19 cellular contexts compared by ENCODE assay signal in the genomic region with DNA sequence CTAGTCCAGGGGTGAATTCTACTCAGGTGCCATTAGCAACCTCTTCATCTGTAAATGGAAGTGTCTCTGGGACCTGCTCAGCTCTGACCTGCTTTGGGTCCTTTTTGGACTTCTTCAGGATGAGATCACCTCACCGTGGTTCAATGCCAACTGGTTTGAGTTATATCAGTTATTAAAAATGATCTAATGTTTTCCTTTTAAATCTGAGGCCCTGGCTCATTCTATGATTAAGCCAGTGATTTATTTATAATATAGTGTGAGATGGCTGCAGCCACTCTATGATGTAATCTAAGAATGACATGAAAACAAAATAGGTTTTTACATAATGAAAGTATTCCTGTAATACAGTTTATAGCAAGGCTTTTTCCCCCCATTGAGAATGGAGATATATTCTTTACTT.
DNase-seq lines count a peak whose midpoint lies in the region; ATAC-seq and TF ChIP-seq lines count a peak whose summit lies in the region.
"Had no signal": no experiment of that assay in that cellular context is flagged by ENCODE, and none has a peak within 500 bp of the region (broad histone marks: within the 10 kb centered on the region; RNA-seq: fewer than 3 reads in every experiment).

No MANE protein-coding gene starts in this region.

- peak; percentile 31 for DNase-seq in AG08395 (ENCODE audit: low spot score)
- DNase-seq in NCI-H226: peak; percentile 3
- DNase-seq in esophagus squamous epithelium (lab: John Stamatoyannopoulos, UW): no peak
- DNase-seq in psoas muscle: no peak
- DNase-seq in medulla oblongata (ENCODE audit: extremely low spot score): no peak
- no peak for DNase-seq in mucosa of gallbladder (ENCODE audit: low spot score)
- DNase-seq in stimulated activated CD4-positive, alpha-beta T cell treated with anti-CD3 and anti-CD28 coated beads, Interleukin-15, amount 100 ng/mL, for 24 hours: no peak
- DNase-seq: activated CD4-positive, alpha-beta memory T cell treated with anti-CD3 and anti-CD28 coated beads for 36 hours; amniotic stem cell; lower lobe of right lung; NCI-H2029 treated with DMSO at 0.1 percent for 48 hours; nephron progenitor cell; Peyer's patch; stimulated activated CD8-positive, alpha-beta memory T cell treated with anti-CD3 and anti-CD28 coated beads, Interleukin-4, amount 100 ng/mL, for 48 hours; T-cell; trophoblast cell had no signal

- 24 to 26% methylated on average over 1 of the region's 1 CpG for WGBS in esophagus squamous epithelium, 2 donors
- 20 to 40% (median 40%) methylated on average over 1 of the region's 1 CpG for WGBS in psoas muscle, 3 donors

- H3K27me3 ChIP-seq in esophagus squamous epithelium (no peaks in the 10 kb centered on the region), psoas muscle (ENCODE audit: insufficient read depth in 3 of 3, low read length in 2 of 3) (no peaks in the 10 kb centered on the region)
- H3K27me3 ChIP-seq: Peyer's patch had no signal

- H3K9me3 ChIP-seq in esophagus squamous epithelium (no peaks in the 10 kb centered on the region), psoas muscle (no peaks in the 10 kb centered on the region)
- H3K9me3 ChIP-seq: lower lobe of right lung, Peyer's patch had no signal

- TF ChIP-seq POLR2A in esophagus squamous epithelium (IDR thresholded peaks at IDR 0.05): no peak

- intact Hi-C loops in esophagus squamous epithelium (cut with DNase I): no loop called here
- intact Hi-C loops in psoas muscle (cut with DNase I): loop anchor here in 1 of 2 donors (5.0 kb wide), 1 partner anchor 34 kb away; no protein-coding TSS in a partner anchor

- peak in 1 of 4 donors; percentile 52 for ATAC-seq in psoas muscle
- no peak for ATAC-seq in GM21526 (IDR thresholded peaks at IDR 0.05; ENCODE audit: low FRiP score, unreplicated experiment)
- ATAC-seq: GM23338, T-cell had no signal

- H3K4me1 ChIP-seq in esophagus squamous epithelium (peaks cover 0 to 36% (median 0%) of the 10 kb centered on the region in 3 donors), psoas muscle (peaks cover 50% of the 10 kb centered on the region)

- TF ChIP-seq CTCF in esophagus squamous epithelium (IDR thresholded peaks at IDR 0.05) (no peak), psoas muscle (IDR thresholded peaks at IDR 0.05) (no peak)

- peaks cover 0 to 17% (median 0%) of the 10 kb centered on the region in 3 donors for H3K36me3 ChIP-seq in esophagus squamous epithelium
- H3K36me3 ChIP-seq in psoas muscle (ENCODE audit: insufficient read depth in 1 of 2, low read depth in 1 of 2): no peaks in the 10 kb centered on the region
- H3K36me3 ChIP-seq: lower lobe of right lung, Peyer's patch had no signal

- no peak overlapping the region for H3K4me3 ChIP-seq in esophagus squamous epithelium
- H3K4me3 ChIP-seq in psoas muscle: no peak overlapping the region
- H3K4me3 ChIP-seq: GM23338, lower lobe of right lung, Peyer's patch had no signal

- H3K27ac ChIP-seq in esophagus squamous epithelium (peak overlapping the region; percentile 4 to 72 (median 58)), psoas muscle (peak overlapping the region; percentile 85)
- H3K27ac ChIP-seq: lower lobe of right lung, VCaP had no signal

Comparison
In these comparisons a context has a peak if more than half of its experiments do, and no peak if none do; other contexts are left out.
1. DNase-seq: peak in AG08395 (single experiment) and NCI-H226 (single experiment); none in esophagus squamous epithelium (single experiment), psoas muscle (0 of 2), medulla oblongata (single experiment), mucosa of gallbladder (single experiment) and stimulated activated CD4-positive, alpha-beta T cell treated with anti-CD3 and anti-CD28 coated beads, Interleukin-15, amount 100 ng/mL, for 24 hours (single experiment).